In genomic region chr9:70389642-70390266, GRCh38 we compare ENCODE assay signal across 11 cellular contexts. TPM values are rescaled to one million over a fixed set of nuclear protein-coding genes. Genes with fewer than 3 reads are reported as not detected.
A peak's percentile ranks its signal among the peaks of the same experiment; 100 is the strongest.
DNase-seq lines count a peak whose midpoint lies in the region; ATAC-seq and TF ChIP-seq lines count a peak whose summit lies in the region.
"Had no signal": no experiment of that assay in that cellular context is flagged by ENCODE, and none has a peak within 500 bp of the region (broad histone marks: within the 10 kb centered on the region; RNA-seq: fewer than 3 reads in every experiment).

No MANE protein-coding gene starts in this region.

- DNase-seq in activated naive CD4-positive, alpha-beta T cell treated with anti-CD3 and anti-CD28 coated beads, Interleukin-2, amount 50 U/mL, for 72 hours (ENCODE audit: low spot score in 2 of 2): no peak
- DNase-seq in activated naive CD4-positive, alpha-beta T cell treated with anti-CD3 and anti-CD28 coated beads, Interleukin-2, amount 50 U/mL, for 16 hours: no peak
- DNase-seq in coronary artery (ENCODE audit: low spot score): no peak
- DNase-seq in right lobe of liver: no peak
- no peak for DNase-seq in upper lobe of right lung
- DNase-seq in OCI-M2 (lab: John Stamatoyannopoulos, UW; ENCODE audit: unreplicated experiment): no peak
- DNase-seq in AML-193 (lab: John Stamatoyannopoulos, UW): no peak
- no peak for DNase-seq in NOMO-1 (lab: John Stamatoyannopoulos, UW; ENCODE audit: unreplicated experiment in 2 of 2)
- DNase-seq: BE2C, NCI-H187 had no signal

- H3K27ac ChIP-seq in coronary artery (peak overlapping the region in 1 of 2 donors; percentile 63), right lobe of liver (no peak overlapping the region), upper lobe of right lung (no peak overlapping the region)
- H3K27ac ChIP-seq: SJSA1 had no signal

- H3K4me1 ChIP-seq in right lobe of liver (peaks cover 0 to 40% (median 18%) of the 10 kb centered on the region in 4 donors), upper lobe of right lung (peaks cover 55% of the 10 kb centered on the region)

- TF ChIP-seq POLR2A in right lobe of liver (IDR thresholded peaks at IDR 0.05): no peak

- no peaks in the 10 kb centered on the region for H3K27me3 ChIP-seq in right lobe of liver
- H3K27me3 ChIP-seq in upper lobe of right lung: no peaks in the 10 kb centered on the region
- H3K27me3 ChIP-seq: BE2C, SJSA1 had no signal

- no peaks in the 10 kb centered on the region for H3K9me3 ChIP-seq in right lobe of liver
- H3K9me3 ChIP-seq in upper lobe of right lung: no peaks in the 10 kb centered on the region
- H3K9me3 ChIP-seq: BE2C, SJSA1 had no signal

- 59% methylated on average over 9 of the region's 10 CpGs for WGBS in right lobe of liver (ENCODE audit: insufficient coverage, low coverage, low lambda C conversion rate, missing lambda C conversion rate)

- H3K36me3 ChIP-seq in right lobe of liver: peaks cover 0 to 30% (median 13%) of the 10 kb centered on the region in 4 donors
- H3K36me3 ChIP-seq in upper lobe of right lung: peaks cover 29% of the 10 kb centered on the region
- H3K36me3 ChIP-seq: BE2C, SJSA1 had no signal

- H3K9me3 Mint-ChIP-seq in activated naive CD4-positive, alpha-beta T cell treated with anti-CD3 and anti-CD28 coated beads, Interleukin-2, amount 50 U/mL, for 72 hours: no peaks in the 10 kb centered on the region

- ATAC-seq in activated naive CD4-positive, alpha-beta T cell treated with anti-CD3 and anti-CD28 coated beads, Interleukin-2, amount 50 U/mL, for 72 hours: peak in 1 of 2 donors; percentile 50
- ATAC-seq in right lobe of liver: peak; percentile 8 to 54 (median 18)
- peak; percentile 42 for ATAC-seq in upper lobe of right lung

- intact Hi-C loops in right lobe of liver (cut with DNase I) (no loop called here), upper lobe of right lung (cut with DNase I) (no loop called here)

- TF ChIP-seq CTCF in coronary artery (IDR thresholded peaks at IDR 0.05) (no peak), right lobe of liver (IDR thresholded peaks at IDR 0.05) (no peak), upper lobe of right lung (IDR thresholded peaks at IDR 0.05) (no peak)

- H3K4me3 ChIP-seq in coronary artery (peak overlapping the region; percentile 25), right lobe of liver (no peak overlapping the region), upper lobe of right lung (no peak overlapping the region)
- H3K4me3 ChIP-seq: SJSA1 had no signal

- peaks cover 7 to 37% of the 10 kb centered on the region in 2 donors for H3K36me3 Mint-ChIP-seq in activated naive CD4-positive, alpha-beta T cell treated with anti-CD3 and anti-CD28 coated beads, Interleukin-2, amount 50 U/mL, for 72 hours

- H3K27ac Mint-ChIP-seq in activated naive CD4-positive, alpha-beta T cell treated with anti-CD3 and anti-CD28 coated beads, Interleukin-2, amount 50 U/mL, for 72 hours: peak overlapping the region; percentile 81 to 84

RNA-seq across cellular contexts. Expression of gene KLF9, which starts 24.7 kb away (rescaled TPM):
- 10 to 100 TPM; 22.6 to 25.1 TPM for total RNA-seq in activated naive CD4-positive, alpha-beta T cell treated with anti-CD3 and anti-CD28 coated beads, Interleukin-2, amount 50 U/mL, for 72 hours
- total RNA-seq in right lobe of liver (10 to 100 TPM in 5 of 6 experiments, 1 to 10 TPM in 1; 8.7 to 74.7 (median 32.3) TPM), upper lobe of right lung (91.0 TPM)
